In genomic region chr14:96507723-96508122, GRCh38 we compare ENCODE assay signal across 17 cellular contexts. TPM values are rescaled to one million over a fixed set of nuclear protein-coding genes. Genes with fewer than 3 reads are reported as not detected.
DNase-seq lines count a peak whose midpoint lies in the region; ATAC-seq and TF ChIP-seq lines count a peak whose summit lies in the region.
"Had no signal": no experiment of that assay in that cellular context is flagged by ENCODE, and none has a peak within 500 bp of the region (broad histone marks: within the 10 kb centered on the region; RNA-seq: fewer than 3 reads in every experiment).

No MANE protein-coding gene starts in this region.

- dilution Hi-C loops in mammary epithelial cell (cut with HindIII; ENCODE audit: low sequenced_read_pairs), result no loop called here

- H3K4me3 Mint-ChIP-seq in MCF 10A (ENCODE audit: unreplicated experiment) (no peak overlapping the region), T-helper 17 cell (no peak overlapping the region)
- H3K4me3 Mint-ChIP-seq in CD8-positive, alpha-beta T cell, result no peak overlapping the region
- H3K4me3 Mint-ChIP-seq in naive thymus-derived CD8-positive, alpha-beta T cell, result peak overlapping the region in 7 of 10 donors; percentile 29 to 64 (median 53)
- H3K4me3 Mint-ChIP-seq in stimulated activated naive CD8-positive, alpha-beta T cell treated with anti-CD3 and anti-CD28 coated beads, Interleukin-15, amount 100 ng/mL, for 72 hours, result peak overlapping the region in 1 of 2 donors; percentile 18

- H3K27ac ChIP-seq in mammary epithelial cell (ENCODE audit: insufficient read depth, low read depth, low read length), result no peak overlapping the region
- no peak overlapping the region for H3K27ac ChIP-seq in CD8-positive, alpha-beta T cell (ENCODE audit: low read depth, low read length)

- peak overlapping the region; percentile 14 for H3K27ac Mint-ChIP-seq in MCF 10A (ENCODE audit: low read depth, unreplicated experiment)
- H3K27ac Mint-ChIP-seq in CD8-positive, alpha-beta T cell, result peak overlapping the region; percentile 64
- H3K27ac Mint-ChIP-seq in T-helper 17 cell, result peak overlapping the region; percentile 34
- H3K27ac Mint-ChIP-seq in naive thymus-derived CD8-positive, alpha-beta T cell, result peak overlapping the region in 7 of 10 donors; percentile 10 to 73 (median 30)
- H3K27ac Mint-ChIP-seq in stimulated activated naive CD8-positive, alpha-beta T cell treated with anti-CD3 and anti-CD28 coated beads, Interleukin-15, amount 100 ng/mL, for 72 hours, result no peak overlapping the region

- no peak overlapping the region for H2AFZ ChIP-seq in mammary epithelial cell (ENCODE audit: low read depth, low read length)

- no peaks in the 10 kb centered on the region for H3K27me3 ChIP-seq in mammary epithelial cell (ENCODE audit: insufficient read depth, low read length)
- no peaks in the 10 kb centered on the region for H3K27me3 ChIP-seq in CD8-positive, alpha-beta T cell (ENCODE audit: insufficient read depth, low read length)

- H3K4me1 ChIP-seq in mammary epithelial cell (ENCODE audit: insufficient read depth, low read length), result peaks cover 4% of the 10 kb centered on the region
- H3K4me1 ChIP-seq in CD8-positive, alpha-beta T cell (ENCODE audit: insufficient read depth, low read length), result peaks cover 90% of the 10 kb centered on the region

- intact Hi-C loops in MCF 10A (cut with micrococcal nuclease), result no loop called here
- intact Hi-C loops in mammary epithelial cell (cut with micrococcal nuclease), result loop anchor here (10.0 kb wide), 1 partner anchor 287 kb away; the partner anchor contains the start of gene VRK1
- intact Hi-C loops in CD8-positive, alpha-beta T cell (cut with DNase I, micrococcal nuclease), result loop anchor here in 1 of 2 experiments (10.0 kb wide), 1 partner anchor 973 kb away; the partner anchor contains the start of gene GLRX5

- CTCF ChIA-PET in MCF 10A (lab: Yijun Ruan, JAX) (no interaction called here), mammary epithelial cell (lab: Charles Lee; ENCODE audit: low non-redundant PET) (no interaction called here)
- CTCF ChIA-PET in CD8-positive, alpha-beta T cell (lab: Charles Lee), result no interaction called here

- no peak overlapping the region for H3K4me2 ChIP-seq in mammary epithelial cell (ENCODE audit: insufficient read depth, low read depth, low read length)

- no peak for TF ChIP-seq CTCF in MCF 10A (IDR thresholded peaks at IDR 0.05; ENCODE audit: unreplicated experiment)
- TF ChIP-seq CTCF in mammary epithelial cell (conservative IDR thresholded peaks at IDR 0.05 in 1 of 2, IDR thresholded peaks at IDR 0.05 in 1 of 2; ENCODE audit: extremely low read depth in 1 of 2, insufficient read depth in 1 of 2, low read depth in 1 of 2, low read length in 2 of 2), result no peak
- no peak for TF ChIP-seq CTCF in CD8-positive, alpha-beta T cell (IDR thresholded peaks at IDR 0.05)

- no peak for DNase-seq in MCF 10A (ENCODE audit: unreplicated experiment)
- DNase-seq in mammary epithelial cell, result no peak
- DNase-seq in CD8-positive, alpha-beta T cell, result no peak
- DNase-seq in T-helper 17 cell, result no peak
- DNase-seq in naive thymus-derived CD8-positive, alpha-beta T cell, result no peak
- no peak for DNase-seq in DMS79 treated with DMSO at 0.1 percent for 48 hours (lab: John Stamatoyannopoulos, UW)
- DNase-seq in SW 1271 (lab: John Stamatoyannopoulos, UW), result no peak
- no peak for DNase-seq in stimulated activated naive CD8-positive, alpha-beta T cell treated with anti-CD3 and anti-CD28 coated beads, Interleukin-15, amount 100 ng/mL, for 72 hours
- DNase-seq: ACHN, COR-L47, DMS153, Kasumi-1, NCI-H1417, NCI-H1930, NCI-H510A treated with DMSO at 0.1 percent for 48 hours, SIG-M5 had no signal

- 94% methylated on average over 7 of the region's 7 CpGs for WGBS in mammary epithelial cell (ENCODE audit: low coverage, missing lambda C conversion rate)

- no peaks in the 10 kb centered on the region for H3K27me3 Mint-ChIP-seq in MCF 10A (ENCODE audit: insufficient read depth, unreplicated experiment)
- H3K27me3 Mint-ChIP-seq in CD8-positive, alpha-beta T cell (ENCODE audit: low read depth), result no peaks in the 10 kb centered on the region
- H3K27me3 Mint-ChIP-seq in T-helper 17 cell, result no peaks in the 10 kb centered on the region
- H3K27me3 Mint-ChIP-seq in naive thymus-derived CD8-positive, alpha-beta T cell, result no peaks in the 10 kb centered on the region
- no peaks in the 10 kb centered on the region for H3K27me3 Mint-ChIP-seq in stimulated activated naive CD8-positive, alpha-beta T cell treated with anti-CD3 and anti-CD28 coated beads, Interleukin-15, amount 100 ng/mL, for 72 hours

- no peaks in the 10 kb centered on the region for H3K36me3 ChIP-seq in mammary epithelial cell (ENCODE audit: insufficient read depth, low read length)
- H3K36me3 ChIP-seq in CD8-positive, alpha-beta T cell (ENCODE audit: insufficient read depth, low read length), result no peaks in the 10 kb centered on the region

- no peak overlapping the region for H3K9ac ChIP-seq in mammary epithelial cell (ENCODE audit: insufficient read depth, low read length)

- H3K36me3 Mint-ChIP-seq in MCF 10A (ENCODE audit: insufficient read depth, unreplicated experiment) (peaks cover 5% of the 10 kb centered on the region), T-helper 17 cell (ENCODE audit: low read depth) (peaks cover 6% of the 10 kb centered on the region)
- H3K36me3 Mint-ChIP-seq in CD8-positive, alpha-beta T cell, result peaks cover 16% of the 10 kb centered on the region
- peaks cover 3 to 16% (median 7%) of the 10 kb centered on the region in 3 donors for H3K36me3 Mint-ChIP-seq in naive thymus-derived CD8-positive, alpha-beta T cell

- H3K4me1 Mint-ChIP-seq in MCF 10A (ENCODE audit: insufficient read depth, unreplicated experiment), result peaks cover 16% of the 10 kb centered on the region
- peaks cover 88% of the 10 kb centered on the region for H3K4me1 Mint-ChIP-seq in CD8-positive, alpha-beta T cell (ENCODE audit: low read depth)
- peaks cover 54% of the 10 kb centered on the region for H3K4me1 Mint-ChIP-seq in T-helper 17 cell
- peaks cover 38 to 89% (median 85%) of the 10 kb centered on the region in 4 donors for H3K4me1 Mint-ChIP-seq in naive thymus-derived CD8-positive, alpha-beta T cell
- peaks cover 74% of the 10 kb centered on the region for H3K4me1 Mint-ChIP-seq in stimulated activated naive CD8-positive, alpha-beta T cell treated with anti-CD3 and anti-CD28 coated beads, Interleukin-15, amount 100 ng/mL, for 72 hours

- in situ Hi-C loops in mammary epithelial cell (cut with MboI; ENCODE audit: low sequenced_read_pairs in 2 of 2), result no loop called here

- H3K9me3 ChIP-seq in mammary epithelial cell (replicated peaks; ENCODE audit: insufficient read depth, low read length), result no peaks in the 10 kb centered on the region
- no peaks in the 10 kb centered on the region for H3K9me3 ChIP-seq in CD8-positive, alpha-beta T cell (ENCODE audit: low read length)
- no peaks in the 10 kb centered on the region for H3K9me3 ChIP-seq in T-helper 17 cell (ENCODE audit: control insufficient read depth, low read length, poor library complexity, severe bottlenecking)
- H3K9me3 ChIP-seq: HAP-1 had no signal

- no TSS peak for BruUV-seq in MCF 10A (replicated peaks; lab: Mats Ljungman, UMichigan)
- no TSS peak for BruUV-seq in mammary epithelial cell (replicated peaks; lab: Mats Ljungman, UMichigan)

- H3K79me2 ChIP-seq in mammary epithelial cell (ENCODE audit: insufficient read depth, low read length), result peaks cover 99% of the 10 kb centered on the region

- H3K4me3 ChIP-seq in mammary epithelial cell (replicated peaks in 1 of 3; ENCODE audit: insufficient read depth in 1 of 3, low read depth in 2 of 3, low read length in 3 of 3), result no peak overlapping the region
- no peak overlapping the region for H3K4me3 ChIP-seq in CD8-positive, alpha-beta T cell (ENCODE audit: low read depth, low read length)
- H3K4me3 ChIP-seq: HAP-1 had no signal

- peaks cover 15% of the 10 kb centered on the region for H4K20me1 ChIP-seq in mammary epithelial cell (ENCODE audit: insufficient read depth, low read length)

- no peaks in the 10 kb centered on the region for H3K9me3 Mint-ChIP-seq in MCF 10A (ENCODE audit: unreplicated experiment)
- H3K9me3 Mint-ChIP-seq in CD8-positive, alpha-beta T cell, result no peaks in the 10 kb centered on the region
- H3K9me3 Mint-ChIP-seq in naive thymus-derived CD8-positive, alpha-beta T cell, result no peaks in the 10 kb centered on the region
- no peaks in the 10 kb centered on the region for H3K9me3 Mint-ChIP-seq in stimulated activated naive CD8-positive, alpha-beta T cell treated with anti-CD3 and anti-CD28 coated beads, Interleukin-15, amount 100 ng/mL, for 72 hours

- ATAC-seq in CD8-positive, alpha-beta T cell, result no peak
- no peak for ATAC-seq in T-helper 17 cell
- ATAC-seq in naive thymus-derived CD8-positive, alpha-beta T cell, result no peak
- ATAC-seq in stimulated activated naive CD8-positive, alpha-beta T cell treated with anti-CD3 and anti-CD28 coated beads, Interleukin-15, amount 100 ng/mL, for 72 hours, result no peak

- POLR2A ChIA-PET in MCF 10A (lab: Yijun Ruan, JAX), result interaction anchor here (1.1 kb wide), 1 partner anchor 29 kb away, joined by 5 read pairs; no protein-coding TSS in a partner anchor
- POLR2A ChIA-PET in CD8-positive, alpha-beta T cell (lab: Charles Lee), result no interaction called here
- POLR2A ChIA-PET in naive thymus-derived CD8-positive, alpha-beta T cell (lab: Charles Lee), result no interaction called here

RNA-seq across cellular contexts. Expression of gene PAPOLA, which starts 5.5 kb away (rescaled TPM):
- total RNA-seq in MCF 10A (2022) (194 TPM in 2 replicates), mammary epithelial cell (100 to 1,000 TPM; 117 to 152 TPM), T-helper 17 cell (100 to 1,000 TPM; 141 to 169 TPM)
- 97.4 TPM for polyA plus RNA-seq in mammary epithelial cell
- 89.9 TPM for polyA minus RNA-seq in mammary epithelial cell
- 100 to 1,000 TPM; 164 to 176 TPM for total RNA-seq in CD8-positive, alpha-beta T cell
- 100 to 1,000 TPM; 249 to 289 TPM for total RNA-seq in naive thymus-derived CD8-positive, alpha-beta T cell
- polyA plus RNA-seq in naive thymus-derived CD8-positive, alpha-beta T cell, result 10 to 100 TPM; 63.3 to 79.4 (median 71.9) TPM

Comparison
In these comparisons a context has a peak if more than half of its experiments do, and no peak if none do; other contexts are left out.
1. H3K27ac Mint-ChIP-seq: peak in MCF 10A (single experiment), CD8-positive, alpha-beta T cell (single experiment), T-helper 17 cell (single experiment) and naive thymus-derived CD8-positive, alpha-beta T cell (7 of 10); none in stimulated activated naive CD8-positive, alpha-beta T cell treated with anti-CD3 and anti-CD28 coated beads, Interleukin-15, amount 100 ng/mL, for 72 hours (0 of 2).
2. H3K4me3 Mint-ChIP-seq: peak in naive thymus-derived CD8-positive, alpha-beta T cell (7 of 10); none in MCF 10A (single experiment), CD8-positive, alpha-beta T cell (single experiment) and T-helper 17 cell (single experiment).